ENCODE assay signal across 10 cellular contexts in the genomic region with DNA sequence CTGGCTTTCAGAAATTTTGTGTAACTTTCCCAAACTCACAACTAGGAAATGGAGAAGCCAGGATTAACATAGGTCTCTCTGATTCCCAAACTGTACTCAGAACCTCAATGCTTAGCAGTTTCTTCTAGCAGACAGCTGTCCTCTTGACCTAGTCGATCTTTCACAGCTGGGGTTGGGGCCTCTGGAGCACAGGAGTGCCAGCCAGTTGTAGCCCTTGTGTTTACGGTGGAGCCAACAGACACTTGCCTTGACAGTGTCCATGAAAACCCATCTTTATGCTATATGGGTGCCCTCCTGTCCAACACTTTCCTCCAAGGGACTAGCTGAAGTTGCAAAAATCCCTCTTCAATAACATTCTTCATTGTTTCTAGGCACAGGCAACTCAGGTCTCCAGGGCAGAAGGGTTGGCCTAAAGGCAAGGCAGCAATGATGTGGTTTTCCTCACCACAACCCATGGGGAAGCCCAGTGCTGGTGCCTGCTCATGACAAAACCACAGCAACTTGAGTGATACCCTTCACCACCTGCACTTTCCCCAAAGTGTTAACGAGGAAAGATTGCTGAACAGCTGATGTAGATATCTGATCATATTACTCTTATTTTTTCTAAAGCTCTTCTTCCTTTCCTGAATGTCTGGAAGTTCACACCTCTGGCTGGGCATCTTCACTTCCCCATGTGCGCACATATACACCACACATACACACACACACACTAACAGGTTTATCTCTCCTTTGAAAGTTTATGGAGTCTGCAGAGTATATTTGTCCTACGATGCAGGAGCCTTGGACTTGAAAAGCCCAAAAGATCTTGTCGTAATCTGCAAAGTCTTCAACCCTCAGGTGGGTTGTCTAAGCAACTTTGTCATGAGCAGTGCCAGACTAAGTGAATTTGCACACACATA. TPM values are rescaled to one million over a fixed set of nuclear protein-coding genes. Genes with fewer than 3 reads are reported as not detected.
A peak's percentile ranks its signal among the peaks of the same experiment; 100 is the strongest.
DNase-seq lines count a peak whose midpoint lies in the region; ATAC-seq, FAIRE-seq and TF ChIP-seq lines count a peak whose summit lies in the region.
"Had no signal": no experiment of that assay in that cellular context is flagged by ENCODE, and none has a peak within 500 bp of the region (broad histone marks: within the 10 kb centered on the region; RNA-seq: fewer than 3 reads in every experiment).

No MANE protein-coding gene starts in this region.

- ATAC-seq in GM21390 (IDR thresholded peaks at IDR 0.05; ENCODE audit: unreplicated experiment) = peak; percentile 58
- no peak for ATAC-seq in HG02623 (IDR thresholded peaks at IDR 0.05; ENCODE audit: unreplicated experiment)

- intact Hi-C loops in endothelial cell of umbilical vein (cut with micrococcal nuclease) = no loop called here

- H3K27me3 ChIP-seq in endothelial cell of umbilical vein (ENCODE audit: control insufficient read depth in 2 of 2, insufficient read depth in 2 of 2, low read length in 2 of 2) = no peaks in the 10 kb centered on the region
- H3K27me3 ChIP-seq in suprapubic skin = peaks cover 2% of the 10 kb centered on the region

- H3K27me3 Mint-ChIP-seq in osteocyte (ENCODE audit: unreplicated experiment) = peaks cover 55% of the 10 kb centered on the region

- dilution Hi-C loops in endothelial cell of umbilical vein (cut with MboI; ENCODE audit: extremely low pct_ligation_motif_present, low sequenced_read_pairs) = no loop called here

- no peak overlapping the region for H2AFZ ChIP-seq in endothelial cell of umbilical vein (ENCODE audit: low read depth, low read length)

- WGBS in suprapubic skin = 69% methylated on average over 5 of the region's 6 CpGs

- no peaks in the 10 kb centered on the region for H3K9me1 ChIP-seq in endothelial cell of umbilical vein (replicated peaks; ENCODE audit: control insufficient read depth, extremely low read depth, insufficient read depth, low read length)

- no peaks in the 10 kb centered on the region for H3K79me2 ChIP-seq in endothelial cell of umbilical vein (ENCODE audit: control insufficient read depth, insufficient read depth, low read length)

- no peak overlapping the region for H3K27ac ChIP-seq in endothelial cell of umbilical vein (ENCODE audit: insufficient read depth, low read depth, low read length)
- no peak overlapping the region for H3K27ac ChIP-seq in suprapubic skin

- H3K9me3 Mint-ChIP-seq in osteocyte (ENCODE audit: unreplicated experiment) = no peaks in the 10 kb centered on the region

- TF ChIP-seq EP300 in suprapubic skin (IDR thresholded peaks at IDR 0.05) = no peak

- no peak overlapping the region for H3K9ac ChIP-seq in endothelial cell of umbilical vein (replicated peaks; ENCODE audit: extremely low read depth, insufficient read depth, low read length)

- no peak overlapping the region for H3K4me3 Mint-ChIP-seq in osteocyte (ENCODE audit: unreplicated experiment)

- H3K4me1 ChIP-seq in endothelial cell of umbilical vein (ENCODE audit: control insufficient read depth, extremely low read depth, insufficient read depth, low read length) (no peaks in the 10 kb centered on the region), suprapubic skin (no peaks in the 10 kb centered on the region)

- H3K4me3 ChIP-seq in endothelial cell of umbilical vein (replicated peaks in 1 of 3; ENCODE audit: insufficient read depth in 1 of 3, low read depth in 1 of 3, low read length in 3 of 3) = no peak overlapping the region
- H3K4me3 ChIP-seq in suprapubic skin = no peak overlapping the region

- no peaks in the 10 kb centered on the region for H3K4me1 Mint-ChIP-seq in osteocyte (ENCODE audit: unreplicated experiment)

- no TSS peak for BruUV-seq in endothelial cell of umbilical vein (replicated peaks; lab: Mats Ljungman, UMichigan)

- H3K27ac Mint-ChIP-seq in osteocyte (ENCODE audit: unreplicated experiment) = no peak overlapping the region

- TF ChIP-seq CTCF in endothelial cell of umbilical vein (IDR thresholded peaks at IDR 0.05; ENCODE audit: extremely low read depth in 1 of 2, insufficient read depth in 1 of 2, low read depth in 1 of 2, low read length in 2 of 2) (no peak), suprapubic skin (IDR thresholded peaks at IDR 0.05) (no peak), osteocyte (IDR thresholded peaks at IDR 0.05) (no peak)

- no peak overlapping the region for H3K4me2 ChIP-seq in endothelial cell of umbilical vein (ENCODE audit: insufficient read depth, low read length)

- H3K36me3 Mint-ChIP-seq in osteocyte (ENCODE audit: unreplicated experiment) = no peaks in the 10 kb centered on the region

- POLR2A ChIA-PET in endothelial cell of umbilical vein (lab: Charles Lee) = no interaction called here

- TF ChIP-seq POLR2A in endothelial cell of umbilical vein (IDR thresholded peaks at IDR 0.05; ENCODE audit: low read depth, low read length) (no peak), suprapubic skin (IDR thresholded peaks at IDR 0.05) (no peak)

- FAIRE-seq in endothelial cell of umbilical vein (lab: Jason Lieb, UNC) = no peak

- no peaks in the 10 kb centered on the region for H4K20me1 ChIP-seq in endothelial cell of umbilical vein (replicated peaks; ENCODE audit: control insufficient read depth, extremely low read depth, insufficient read depth, low read length)

- no peaks in the 10 kb centered on the region for H3K9me3 ChIP-seq in endothelial cell of umbilical vein (replicated peaks; ENCODE audit: control insufficient read depth, insufficient read depth, low read length)
- H3K9me3 ChIP-seq in suprapubic skin = no peaks in the 10 kb centered on the region

- no peaks in the 10 kb centered on the region for H3K36me3 ChIP-seq in endothelial cell of umbilical vein (ENCODE audit: control insufficient read depth in 2 of 2, extremely low read depth in 1 of 2, insufficient read depth in 2 of 2, low read length in 2 of 2)
- no peaks in the 10 kb centered on the region for H3K36me3 ChIP-seq in suprapubic skin

- CTCF ChIA-PET in endothelial cell of umbilical vein (lab: Charles Lee) = no interaction called here

- peak; percentile 59 for DNase-seq in GDM1 (lab: John Stamatoyannopoulos, UW)
- DNase-seq in MV-4-11 (lab: John Stamatoyannopoulos, UW) = peak; percentile 64
- peak; percentile 0 for DNase-seq in endothelial cell of umbilical vein (ENCODE audit: low read depth, low spot score)
- DNase-seq in suprapubic skin (ENCODE audit: low spot score in 2 of 2) = no peak
- DNase-seq in DMS153 (lab: John Stamatoyannopoulos, UW) = no peak
- no peak for DNase-seq in osteocyte (ENCODE audit: extremely low spot score, unreplicated experiment)
- DNase-seq: aorta had no signal

TF ChIP-seq in endothelial cell of umbilical vein, 7 proteins besides CTCF, POLR2A, EP300 and RAD21:
- TF ChIP-seq, protein P1, sequence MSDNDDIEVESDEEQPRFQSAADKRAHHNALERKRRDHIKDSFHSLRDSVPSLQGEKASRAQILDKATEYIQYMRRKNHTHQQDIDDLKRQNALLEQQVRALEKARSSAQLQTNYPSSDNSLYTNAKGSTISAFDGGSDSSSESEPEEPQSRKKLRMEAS (IDR thresholded peaks at IDR 0.05; ENCODE audit: insufficient read depth, insufficient read length) = no peak
- TF ChIP-seq JUN (IDR thresholded peaks at IDR 0.05; ENCODE audit: borderline replicate concordance, insufficient read depth, insufficient read length, low read depth) (no peak), GATA2 (IDR thresholded peaks at IDR 0.05; ENCODE audit: insufficient read depth, insufficient read length, low read depth, low read length) (no peak), FOS (IDR thresholded peaks at IDR 0.05; ENCODE audit: borderline replicate concordance, insufficient read depth, low read length) (no peak), MYC (IDR thresholded peaks at IDR 0.05; ENCODE audit: low read depth, low read length) (no peak), POLR2AphosphoS5 (IDR thresholded peaks at IDR 0.05; ENCODE audit: insufficient read depth, low read depth, low read length) (no peak), EZH2 (IDR thresholded peaks at IDR 0.05; ENCODE audit: borderline replicate concordance, low read depth, low read length, severe bottlenecking) (no peak)

RNA-seq across cellular contexts. Expression of gene KNG1, which starts 11.0 kb away (rescaled TPM):
- total RNA-seq in endothelial cell of umbilical vein = not detected in 2 replicates
- polyA plus RNA-seq in endothelial cell of umbilical vein = not detected in 2 replicates
- not detected in 2 replicates for polyA plus RNA-seq in endothelial cell of umbilical vein (2011; cell fraction: cytosol; rRNA removed)
- polyA plus RNA-seq in endothelial cell of umbilical vein (2011; cell fraction: nucleus; rRNA removed) = not detected in 2 replicates
- polyA plus RNA-seq in endothelial cell of umbilical vein (2012) = not detected in 2 replicates
- not detected in 2 replicates for polyA minus RNA-seq in endothelial cell of umbilical vein
- polyA minus RNA-seq in endothelial cell of umbilical vein (2011; cell fraction: cytosol; rRNA and poly(A)+ RNA removed) = not detected
- not detected in 2 replicates for polyA minus RNA-seq in endothelial cell of umbilical vein (2011; cell fraction: nucleus; rRNA and poly(A)+ RNA removed)
- 1 to 10 TPM in 1 of 4 donors, under 1 TPM in 1, not detected in 2; 0.44 to 1.9 TPM for total RNA-seq in suprapubic skin
- total RNA-seq in osteocyte = not detected in 2 replicates
- total RNA-seq: aorta, M059J had no signal
- polyA plus RNA-seq: aorta had no signal

RNA-seq across cellular contexts. Expression of gene HRG, which starts 40.3 kb away (rescaled TPM):
- not detected in 2 replicates for total RNA-seq in endothelial cell of umbilical vein
- polyA plus RNA-seq in endothelial cell of umbilical vein = not detected in 2 replicates
- not detected in 2 replicates for polyA plus RNA-seq in endothelial cell of umbilical vein (2011; cell fraction: cytosol; rRNA removed)
- polyA plus RNA-seq in endothelial cell of umbilical vein (2011; cell fraction: nucleus; rRNA removed) = not detected in 2 replicates
- not detected in 2 replicates for polyA plus RNA-seq in endothelial cell of umbilical vein (2012)
- polyA minus RNA-seq in endothelial cell of umbilical vein = not detected in 2 replicates
- polyA minus RNA-seq in endothelial cell of umbilical vein (2011; cell fraction: cytosol; rRNA and poly(A)+ RNA removed) = not detected
- polyA minus RNA-seq in endothelial cell of umbilical vein (2011; cell fraction: nucleus; rRNA and poly(A)+ RNA removed) = not detected in 2 replicates
- total RNA-seq in suprapubic skin = under 1 TPM in 1 of 4 donors, not detected in 3; 0.30 TPM
- total RNA-seq in osteocyte = not detected in 2 replicates
- total RNA-seq: aorta, M059J had no signal
- polyA plus RNA-seq: aorta had no signal

Comparison
In these comparisons a context has a peak if more than half of its experiments do, and no peak if none do; other contexts are left out.
1. DNase-seq: peak in GDM1 (single experiment), MV-4-11 (single experiment) and endothelial cell of umbilical vein (single experiment); none in suprapubic skin (0 of 2), DMS153 (single experiment) and osteocyte (single experiment).